ENCODE assay signal across 8 cellular contexts in genomic region chrX:121259170-121259569, GRCh38.
"Had no signal": no experiment of that assay in that cellular context is flagged by ENCODE, and none has a peak within 500 bp of the region (broad histone marks: within the 10 kb centered on the region; RNA-seq: fewer than 3 reads in every experiment).

No MANE protein-coding gene starts in this region.

- H3K27ac Mint-ChIP-seq: GM23338, H9 had no signal

- H3K4me1 Mint-ChIP-seq: GM23338 had no signal

- FAIRE-seq: H1, H54, HTR-8/SVneo had no signal

- H3K9me3 Mint-ChIP-seq: GM23338 had no signal

- ATAC-seq: GM23338 had no signal

- DNase-seq: H9, HCEC 1CT, IMR-90, KBM-7 had no signal

- H3K4me3 ChIP-seq: GM23338 had no signal

- H2AFZ ChIP-seq: GM23338 had no signal

- H3K4me3 Mint-ChIP-seq: GM23338, H9 had no signal

- H3K4me2 ChIP-seq: GM23338 had no signal
